ENCODE assay signal across 8 cellular contexts in genomic region chr21:45974073-45975016, GRCh38. TPM values are rescaled to one million over a fixed set of nuclear protein-coding genes. Genes with fewer than 3 reads are reported as not detected.
DNase-seq lines count a peak whose midpoint lies in the region; ATAC-seq and TF ChIP-seq lines count a peak whose summit lies in the region.

No MANE protein-coding gene starts in this region.

- H3K9me3 ChIP-seq in neuron (ENCODE audit: low read length), result no peaks in the 10 kb centered on the region

- H3K27me3 ChIP-seq in neuron (ENCODE audit: insufficient read depth, low read length), result peaks cover 7% of the 10 kb centered on the region

- H3K9me3 Mint-ChIP-seq in Calu3 (ENCODE audit: low read depth, unreplicated experiment), result no peaks in the 10 kb centered on the region
- H3K9me3 Mint-ChIP-seq in activated naive CD4-positive, alpha-beta T cell treated with anti-CD3 and anti-CD28 coated beads for 36 hours, result no peaks in the 10 kb centered on the region

- H3K4me3 ChIP-seq in neuron (ENCODE audit: low read length), result peak overlapping the region; percentile 28

- BruUV-seq in Calu3 (replicated peaks; lab: Mats Ljungman, UMichigan), result no TSS peak

- H2AFZ ChIP-seq in neuron (ENCODE audit: low read depth, low read length), result no peak overlapping the region

- H3K27ac Mint-ChIP-seq in Calu3 (ENCODE audit: unreplicated experiment), result no peak overlapping the region
- H3K27ac Mint-ChIP-seq in activated naive CD4-positive, alpha-beta T cell treated with anti-CD3 and anti-CD28 coated beads for 36 hours, result no peak overlapping the region

- H3K36me3 Mint-ChIP-seq in Calu3 (ENCODE audit: insufficient read depth, unreplicated experiment), result peaks cover 13% of the 10 kb centered on the region
- no peaks in the 10 kb centered on the region for H3K36me3 Mint-ChIP-seq in activated naive CD4-positive, alpha-beta T cell treated with anti-CD3 and anti-CD28 coated beads for 36 hours (ENCODE audit: low read depth)

- peaks cover 11% of the 10 kb centered on the region for H3K4me1 Mint-ChIP-seq in Calu3 (ENCODE audit: low read depth, unreplicated experiment)
- peaks cover 20% of the 10 kb centered on the region for H3K4me1 Mint-ChIP-seq in activated naive CD4-positive, alpha-beta T cell treated with anti-CD3 and anti-CD28 coated beads for 36 hours (ENCODE audit: low read depth)

- TF ChIP-seq CTCF in Calu3 (IDR thresholded peaks at IDR 0.05; ENCODE audit: unreplicated experiment), result no peak

- ATAC-seq in HG02981 (IDR thresholded peaks at IDR 0.05; ENCODE audit: unreplicated experiment) (peak; percentile 28), GM18873 (IDR thresholded peaks at IDR 0.05; ENCODE audit: low FRiP score, unreplicated experiment) (no peak), HG03378 (IDR thresholded peaks at IDR 0.05; ENCODE audit: unreplicated experiment) (no peak)

- CTCF ChIA-PET in Calu3 (lab: Charles Lee), result interaction anchor here (0.6 to 3.1 kb wide), 3 partner anchors 51 to 474 kb away, joined by 4 to 20 read pairs (median 6); no protein-coding TSS in a partner anchor
- CTCF ChIA-PET in activated naive CD4-positive, alpha-beta T cell treated with anti-CD3 and anti-CD28 coated beads for 36 hours (lab: Charles Lee), result interaction anchor here (0.9 to 1.3 kb wide), 3 partner anchors 124 to 352 kb away, joined by 3 to 11 read pairs (median 4); a partner anchor contains a TSS

- H3K27me3 Mint-ChIP-seq in Calu3 (ENCODE audit: unreplicated experiment), result no peaks in the 10 kb centered on the region
- peaks cover 16% of the 10 kb centered on the region for H3K27me3 Mint-ChIP-seq in activated naive CD4-positive, alpha-beta T cell treated with anti-CD3 and anti-CD28 coated beads for 36 hours (ENCODE audit: low read depth)

- DNase-seq in Calu3 (peak; percentile 38), glomerular visceral epithelial cell (ENCODE audit: extremely low spot score) (peak; percentile 66), NCI-H2029 (lab: John Stamatoyannopoulos, UW) (no peak)
- no peak for DNase-seq in activated naive CD4-positive, alpha-beta T cell treated with anti-CD3 and anti-CD28 coated beads for 36 hours

- H3K4me1 ChIP-seq in neuron (ENCODE audit: insufficient read depth, low read length), result peaks cover 21% of the 10 kb centered on the region

- H3K4me3 Mint-ChIP-seq in Calu3 (ENCODE audit: low read depth, unreplicated experiment), result peak overlapping the region; percentile 64
- H3K4me3 Mint-ChIP-seq in activated naive CD4-positive, alpha-beta T cell treated with anti-CD3 and anti-CD28 coated beads for 36 hours, result peak overlapping the region; percentile 70

- H3K36me3 ChIP-seq in neuron (ENCODE audit: insufficient read depth, low read length), result no peaks in the 10 kb centered on the region

- intact Hi-C loops in Calu3 (cut with micrococcal nuclease; ENCODE audit: unreplicated experiment), result loop anchor here (5.0 to 10.0 kb wide), 3 partner anchors 100 to 173 kb away; no protein-coding TSS in a partner anchor
- intact Hi-C loops in activated naive CD4-positive, alpha-beta T cell treated with anti-CD3 and anti-CD28 coated beads for 36 hours (cut with micrococcal nuclease), result loop anchor here (5.0 kb wide), 4 partner anchors 313 to 583 kb away; partner anchors contain the start of genes DIP2A, MCM3AP, PCBP3 and YBEY

RNA-seq across cellular contexts. Expression of gene COL6A1, which starts 7.2 kb away (rescaled TPM):
- total RNA-seq in Calu3 (2022), result 17.8 and 18.5 TPM in 2 replicates
- total RNA-seq in activated naive CD4-positive, alpha-beta T cell treated with anti-CD3 and anti-CD28 coated beads for 36 hours, result 1 to 10 TPM in 1 of 2 experiments, under 1 TPM in 1; 0.74 to 1.6 TPM

Comparison
In these comparisons a context has a peak if more than half of its experiments do, and no peak if none do; other contexts are left out.
1. DNase-seq: peak in Calu3 (single experiment) and glomerular visceral epithelial cell (single experiment); none in activated naive CD4-positive, alpha-beta T cell treated with anti-CD3 and anti-CD28 coated beads for 36 hours (single experiment) and NCI-H2029 (single experiment).